In the genomic region with DNA sequence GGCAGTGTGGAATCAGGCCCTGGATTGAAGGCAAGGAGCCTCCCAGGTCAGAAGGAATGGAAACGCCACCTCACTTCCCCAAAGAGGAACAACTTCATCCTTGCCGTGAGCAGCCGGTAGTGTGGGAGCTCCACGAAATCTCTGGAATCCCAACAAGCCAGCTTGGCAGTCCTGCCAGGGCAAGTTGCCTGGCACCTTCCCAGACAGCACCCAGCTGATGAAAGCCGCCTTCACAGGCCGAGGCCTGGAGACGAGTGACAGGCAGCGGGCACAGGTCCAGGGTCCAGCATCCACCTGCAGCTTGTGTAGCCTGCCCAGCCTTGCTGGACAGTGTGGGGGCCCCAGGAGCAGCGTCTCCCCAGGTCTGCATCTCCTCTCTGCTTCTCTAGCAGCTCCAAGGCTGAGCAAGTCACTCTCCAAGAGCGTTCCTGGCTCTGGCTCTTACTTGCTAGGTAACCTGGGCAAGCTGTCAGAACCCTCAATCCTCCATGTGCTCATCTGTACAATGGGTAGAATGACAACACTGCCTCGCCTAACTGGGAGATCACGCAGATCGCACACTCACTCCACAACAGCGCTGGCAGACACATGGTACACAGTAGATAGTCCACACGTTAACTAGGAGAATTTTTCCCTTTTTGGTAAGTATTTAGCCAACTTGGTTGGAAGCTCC, we compare ENCODE assay signal across 12 cellular contexts. TPM values are rescaled to one million over a fixed set of nuclear protein-coding genes. Genes with fewer than 3 reads are reported as not detected.
DNase-seq lines count a peak whose midpoint lies in the region; FAIRE-seq and TF ChIP-seq lines count a peak whose summit lies in the region.
"Had no signal": no experiment of that assay in that cellular context is flagged by ENCODE, and none has a peak within 500 bp of the region (broad histone marks: within the 10 kb centered on the region; RNA-seq: fewer than 3 reads in every experiment).

No MANE protein-coding gene starts in this region.

- peaks cover 20% of the 10 kb centered on the region for H3K36me3 Mint-ChIP-seq in MCF 10A (ENCODE audit: insufficient read depth, unreplicated experiment)
- H3K36me3 Mint-ChIP-seq in immature natural killer cell = no peaks in the 10 kb centered on the region
- H3K36me3 Mint-ChIP-seq in activated T-helper 1 cell treated with anti-CD3 and anti-CD28 coated beads, Interleukin-12 subunit alpha, Interleukin-12 subunit beta, Interleukin-2, Interleukin-4 antibody, amounts not matched to agents 30 ng/mL and 10 ng/mL and 1 ng/mL, durations not matched to agents 14 hours and 24 hours and 36 hours (ENCODE audit: low read depth) = peaks cover 3% of the 10 kb centered on the region

- FAIRE-seq in small intestine (lab: Jason Lieb, UNC) (no peak), RCC 7860 (lab: Jason Lieb, UNC) (no peak)
- FAIRE-seq: A204.1 had no signal

- H3K27ac Mint-ChIP-seq in MCF 10A (ENCODE audit: low read depth, unreplicated experiment) = peak overlapping the region; percentile 67
- peak overlapping the region in 5 of 6 donors; percentile 1 to 75 (median 69) for H3K27ac Mint-ChIP-seq in immature natural killer cell
- no peak overlapping the region for H3K27ac Mint-ChIP-seq in activated T-helper 1 cell treated with anti-CD3 and anti-CD28 coated beads, Interleukin-12 subunit alpha, Interleukin-12 subunit beta, Interleukin-2, Interleukin-4 antibody, amounts not matched to agents 30 ng/mL and 10 ng/mL and 1 ng/mL, durations not matched to agents 14 hours and 24 hours and 36 hours
- H3K27ac Mint-ChIP-seq: HFFc6 had no signal

- 54 to 74% (median 58%) methylated on average over 15 of the region's 15 CpGs for WGBS in small intestine, 3 donors

- H3K4me1 ChIP-seq in small intestine (ENCODE audit: control insufficient read depth in 2 of 2, insufficient read depth in 1 of 2, low read depth in 1 of 2, low read length in 1 of 2) = peaks cover 0 to 7% of the 10 kb centered on the region in 2 donors

- peaks cover 43% of the 10 kb centered on the region for H3K4me1 Mint-ChIP-seq in MCF 10A (ENCODE audit: insufficient read depth, unreplicated experiment)
- peaks cover 24 to 31% of the 10 kb centered on the region in 2 donors for H3K4me1 Mint-ChIP-seq in immature natural killer cell
- peaks cover 26% of the 10 kb centered on the region for H3K4me1 Mint-ChIP-seq in activated T-helper 1 cell treated with anti-CD3 and anti-CD28 coated beads, Interleukin-12 subunit alpha, Interleukin-12 subunit beta, Interleukin-2, Interleukin-4 antibody, amounts not matched to agents 30 ng/mL and 10 ng/mL and 1 ng/mL, durations not matched to agents 14 hours and 24 hours and 36 hours (ENCODE audit: low read depth)

- H3K27me3 ChIP-seq in small intestine (ENCODE audit: control insufficient read depth in 2 of 2, insufficient read depth in 2 of 2, low read length in 2 of 2) = no peaks in the 10 kb centered on the region

- peaks cover 2 to 5% of the 10 kb centered on the region in 2 donors for H3K36me3 ChIP-seq in small intestine (ENCODE audit: control insufficient read depth in 2 of 2, insufficient read depth in 2 of 2, low read length in 2 of 2)

- no peak for TF ChIP-seq CTCF in MCF 10A (IDR thresholded peaks at IDR 0.05; ENCODE audit: unreplicated experiment)

- H3K4me3 Mint-ChIP-seq in MCF 10A (ENCODE audit: unreplicated experiment) (no peak overlapping the region), immature natural killer cell (no peak overlapping the region)
- H3K4me3 Mint-ChIP-seq in activated T-helper 1 cell treated with anti-CD3 and anti-CD28 coated beads, Interleukin-12 subunit alpha, Interleukin-12 subunit beta, Interleukin-2, Interleukin-4 antibody, amounts not matched to agents 30 ng/mL and 10 ng/mL and 1 ng/mL, durations not matched to agents 14 hours and 24 hours and 36 hours = no peak overlapping the region
- H3K4me3 Mint-ChIP-seq: HFFc6 had no signal

- intact Hi-C loops in MCF 10A (cut with micrococcal nuclease) = no loop called here
- intact Hi-C loops in activated T-helper 1 cell treated with anti-CD3 and anti-CD28 coated beads, Interleukin-12 subunit alpha, Interleukin-12 subunit beta, Interleukin-2, Interleukin-4 antibody, amounts not matched to agents 30 ng/mL and 10 ng/mL and 1 ng/mL, durations not matched to agents 14 hours and 24 hours and 36 hours (cut with micrococcal nuclease) = no loop called here

- peak; percentile 17 for DNase-seq in DMS79 treated with DMSO at 0.1 percent for 48 hours (lab: John Stamatoyannopoulos, UW)
- DNase-seq in DMS79 (lab: John Stamatoyannopoulos, UW) = no peak
- DNase-seq in MCF 10A (ENCODE audit: unreplicated experiment) = peak; percentile 83
- DNase-seq in immature natural killer cell = no peak
- DNase-seq in small intestine = peak; percentile 47
- no peak for DNase-seq in NCI-H128 (lab: John Stamatoyannopoulos, UW; ENCODE audit: unreplicated experiment)
- DNase-seq in RCC 7860 (ENCODE audit: low spot score) = no peak
- no peak for DNase-seq in activated T-helper 1 cell treated with anti-CD3 and anti-CD28 coated beads, Interleukin-12 subunit alpha, Interleukin-12 subunit beta, Interleukin-2, Interleukin-4 antibody, amounts not matched to agents 30 ng/mL and 10 ng/mL and 1 ng/mL, durations not matched to agents 14 hours and 24 hours and 36 hours (ENCODE audit: low spot score)
- DNase-seq: central memory CD4-positive, alpha-beta T cell; HFFc6; stimulated activated CD4-positive, alpha-beta T cell treated with anti-CD3 and anti-CD28 coated beads, Interleukin-1b, Interleukin-23, amount 100 ng/mL, for 48 hours had no signal

- H3K9me3 ChIP-seq in small intestine (ENCODE audit: control insufficient read depth, low read depth) = no peaks in the 10 kb centered on the region

- H3K27me3 Mint-ChIP-seq in MCF 10A (ENCODE audit: insufficient read depth, unreplicated experiment) (no peaks in the 10 kb centered on the region), immature natural killer cell (ENCODE audit: low read depth in 3 of 3) (peaks cover 2 to 3% (median 2%) of the 10 kb centered on the region in 3 donors)
- peaks cover 1% of the 10 kb centered on the region for H3K27me3 Mint-ChIP-seq in activated T-helper 1 cell treated with anti-CD3 and anti-CD28 coated beads, Interleukin-12 subunit alpha, Interleukin-12 subunit beta, Interleukin-2, Interleukin-4 antibody, amounts not matched to agents 30 ng/mL and 10 ng/mL and 1 ng/mL, durations not matched to agents 14 hours and 24 hours and 36 hours (ENCODE audit: insufficient read depth)

- CTCF ChIA-PET in MCF 10A (lab: Yijun Ruan, JAX) = interaction anchor here (0.6 to 4.0 kb wide), 12 partner anchors 8 to 125 kb away, joined by 3 to 24 read pairs (median 4); no protein-coding TSS in a partner anchor

- no TSS peak for BruUV-seq in MCF 10A (replicated peaks; lab: Mats Ljungman, UMichigan)

- no peak overlapping the region for H3K27ac ChIP-seq in small intestine (ENCODE audit: low read depth in 1 of 2, low read length in 1 of 2)

- POLR2A ChIA-PET in MCF 10A (lab: Yijun Ruan, JAX) = interaction anchor here (0.5 to 1.3 kb wide), 6 partner anchors 12 to 250 kb away, joined by 3 to 6 read pairs (median 4); no protein-coding TSS in a partner anchor

- H3K4me3 ChIP-seq in small intestine (ENCODE audit: low read depth in 1 of 2, low read length in 2 of 2) = no peak overlapping the region

- H3K9me3 Mint-ChIP-seq in MCF 10A (ENCODE audit: unreplicated experiment) = no peaks in the 10 kb centered on the region
- H3K9me3 Mint-ChIP-seq in immature natural killer cell = no peaks in the 10 kb centered on the region
- no peaks in the 10 kb centered on the region for H3K9me3 Mint-ChIP-seq in activated T-helper 1 cell treated with anti-CD3 and anti-CD28 coated beads, Interleukin-12 subunit alpha, Interleukin-12 subunit beta, Interleukin-2, Interleukin-4 antibody, amounts not matched to agents 30 ng/mL and 10 ng/mL and 1 ng/mL, durations not matched to agents 14 hours and 24 hours and 36 hours
- H3K9me3 Mint-ChIP-seq: HFFc6 had no signal

RNA-seq across cellular contexts. Expression of a gene that starts 43.0 kb away (rescaled TPM):
- total RNA-seq in MCF 10A (2022) = 110 and 117 TPM in 2 replicates
- 10 to 100 TPM; 26.7 to 31.2 (median 28.9) TPM for polyA plus RNA-seq in immature natural killer cell
- 10 to 100 TPM; 63.5 to 93.8 (median 83.9) TPM for polyA plus RNA-seq in small intestine
- 124 and 126 TPM in 2 replicates for total RNA-seq in activated T-helper 1 cell treated with anti-CD3 and anti-CD28 coated beads, Interleukin-12 subunit alpha, Interleukin-12 subunit beta, Interleukin-2, Interleukin-4 antibody, amounts not matched to agents 30 ng/mL and 10 ng/mL and 1 ng/mL, durations not matched to agents 14 hours and 24 hours and 36 hours

Comparison
In these comparisons a context has a peak if more than half of its experiments do, and no peak if none do; other contexts are left out.
1. DNase-seq: peak in DMS79 treated with DMSO at 0.1 percent for 48 hours (single experiment), MCF 10A (single experiment) and small intestine (single experiment); none in DMS79 (single experiment), immature natural killer cell (0 of 3), NCI-H128 (single experiment), RCC 7860 (single experiment) and activated T-helper 1 cell treated with anti-CD3 and anti-CD28 coated beads, Interleukin-12 subunit alpha, Interleukin-12 subunit beta, Interleukin-2, Interleukin-4 antibody, amounts not matched to agents 30 ng/mL and 10 ng/mL and 1 ng/mL, durations not matched to agents 14 hours and 24 hours and 36 hours (single experiment).